In genomic region chr22:26124991-26125725, GRCh38 we compare ENCODE assay signal across 1 cellular context.
TF ChIP-seq lines count a peak whose summit lies in the region.

No MANE protein-coding gene starts in this region.

TF ChIP-seq in SK-N-SH treated with all-trans-retinoic acid at 6 μM for 48 hours, 23 proteins besides CTCF, POLR2A, EP300 and RAD21 (continued from another document):
- TF ChIP-seq, protein P1, sequence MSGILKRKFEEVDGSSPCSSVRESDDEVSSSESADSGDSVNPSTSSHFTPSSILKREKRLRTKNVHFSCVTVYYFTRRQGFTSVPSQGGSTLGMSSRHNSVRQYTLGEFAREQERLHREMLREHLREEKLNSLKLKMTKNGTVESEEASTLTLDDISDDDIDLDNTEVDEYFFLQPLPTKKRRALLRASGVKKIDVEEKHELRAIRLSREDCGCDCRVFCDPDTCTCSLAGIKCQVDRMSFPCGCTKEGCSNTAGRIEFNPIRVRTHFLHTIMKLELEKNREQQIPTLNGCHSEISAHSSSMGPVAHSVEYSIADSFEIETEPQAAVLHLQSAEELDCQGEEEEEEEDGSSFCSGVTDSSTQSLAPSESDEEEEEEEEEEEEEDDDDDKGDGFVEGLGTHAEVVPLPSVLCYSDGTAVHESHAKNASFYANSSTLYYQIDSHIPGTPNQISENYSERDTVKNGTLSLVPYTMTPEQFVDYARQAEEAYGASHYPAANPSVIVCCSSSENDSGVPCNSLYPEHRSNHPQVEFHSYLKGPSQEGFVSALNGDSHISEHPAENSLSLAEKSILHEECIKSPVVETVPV (CRISPR knock-in tag; IDR thresholded peaks at IDR 0.05) = no peak
